17 cellular contexts compared by ENCODE assay signal in the genomic region with DNA sequence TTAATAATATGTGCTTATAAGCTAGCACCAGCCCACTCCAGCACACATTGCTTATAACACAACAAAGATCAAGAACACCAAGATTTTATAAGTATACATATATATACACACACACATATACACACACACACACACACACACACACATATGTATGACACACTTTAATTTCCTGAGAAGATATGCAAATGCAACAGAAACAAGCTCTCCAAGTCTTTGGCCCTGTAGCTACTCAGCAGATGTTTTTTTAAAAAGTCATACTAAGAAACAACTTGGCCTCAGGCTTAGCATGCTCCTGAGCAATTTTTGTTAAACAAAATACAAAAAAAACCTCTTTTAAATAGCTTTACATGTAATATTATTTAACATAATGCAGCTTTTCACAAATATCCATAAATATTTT. TPM values are rescaled to one million over a fixed set of nuclear protein-coding genes. Genes with fewer than 3 reads are reported as not detected.
DNase-seq lines count a peak whose midpoint lies in the region; ATAC-seq, FAIRE-seq and TF ChIP-seq lines count a peak whose summit lies in the region.
"Had no signal": no experiment of that assay in that cellular context is flagged by ENCODE, and none has a peak within 500 bp of the region (broad histone marks: within the 10 kb centered on the region; RNA-seq: fewer than 3 reads in every experiment).

No MANE protein-coding gene starts in this region.

- intact Hi-C loops in pancreas (cut with DNase I) (no loop called here), aorta (cut with DNase I) (no loop called here)

- H3K4me1 ChIP-seq in pancreas, result no peaks in the 10 kb centered on the region
- no peaks in the 10 kb centered on the region for H3K4me1 ChIP-seq in aorta (ENCODE audit: control insufficient read depth in 1 of 2, insufficient read depth in 2 of 2, low read length in 2 of 2)
- H3K4me1 ChIP-seq: BE2C had no signal

- H3K27ac ChIP-seq in pancreas, result no peak overlapping the region
- H3K27ac ChIP-seq in aorta (ENCODE audit: low read depth in 1 of 2, low read length in 2 of 2), result no peak overlapping the region
- H3K27ac ChIP-seq: A549, C4-2B, GM23248, HL-60 had no signal

- no peak overlapping the region for H3K27ac Mint-ChIP-seq in HFFc6

- H3K9me3 Mint-ChIP-seq in HFFc6, result no peaks in the 10 kb centered on the region

- no peaks in the 10 kb centered on the region for H3K36me3 ChIP-seq in bronchial epithelial cell (ENCODE audit: control insufficient read depth, insufficient read depth, low read length)
- no peaks in the 10 kb centered on the region for H3K36me3 ChIP-seq in pancreas
- no peaks in the 10 kb centered on the region for H3K36me3 ChIP-seq in aorta (ENCODE audit: control insufficient read depth in 1 of 2, insufficient read depth in 2 of 2, low read length in 1 of 2)
- H3K36me3 ChIP-seq: BE2C had no signal

- FAIRE-seq in bronchial epithelial cell (lab: Jason Lieb, UNC), result no peak
- FAIRE-seq in pancreas (lab: Jason Lieb, UNC), result peak; percentile 49
- FAIRE-seq: GM18507, H54, K562 had no signal

- ATAC-seq in pancreas (no peak), aorta (ENCODE audit: low FRiP score) (no peak)
- ATAC-seq: A549, K562 had no signal

- POLR2A ChIA-PET in GM10248 (lab: Yijun Ruan, JAX), result no interaction called here

- no peaks in the 10 kb centered on the region for H3K27me3 Mint-ChIP-seq in HFFc6 (ENCODE audit: insufficient read depth)

- no peak overlapping the region for H3K4me3 Mint-ChIP-seq in HFFc6

- CTCF ChIA-PET in GM10248 (lab: Yijun Ruan, JAX), result interaction anchor here (1.0 to 1.4 kb wide), 3 partner anchors 10 to 98 kb away, joined by 3 to 5 read pairs (median 5); a partner anchor contains a TSS

- no peaks in the 10 kb centered on the region for H3K27me3 ChIP-seq in bronchial epithelial cell (ENCODE audit: control insufficient read depth, insufficient read depth, low read length)
- no peaks in the 10 kb centered on the region for H3K27me3 ChIP-seq in pancreas
- no peaks in the 10 kb centered on the region for H3K27me3 ChIP-seq in aorta (ENCODE audit: control insufficient read depth in 1 of 2, insufficient read depth in 2 of 2, low read length in 1 of 2)
- H3K27me3 ChIP-seq: BE2C had no signal

- H3K4me1 Mint-ChIP-seq in HFFc6 (ENCODE audit: low read depth), result peaks cover 35% of the 10 kb centered on the region

- peak; percentile 45 for DNase-seq in HFFc6
- DNase-seq in bronchial epithelial cell (ENCODE audit: low read depth), result peak; percentile 50
- no peak for DNase-seq in pancreas
- DNase-seq in amniotic stem cell (lab: John Stamatoyannopoulos, UW), result no peak
- no peak for DNase-seq in aorta
- no peak for DNase-seq in GM10248 (ENCODE audit: extremely low spot score)
- DNase-seq: BE2C; CD4-positive, alpha-beta memory T cell; DMS79; GM23248 had no signal

- no peaks in the 10 kb centered on the region for H3K36me3 Mint-ChIP-seq in HFFc6 (ENCODE audit: low read depth)
- H3K36me3 Mint-ChIP-seq: CD4-positive, alpha-beta memory T cell had no signal

- H3K4me3 ChIP-seq in bronchial epithelial cell (ENCODE audit: low read depth, low read length) (no peak overlapping the region), pancreas (no peak overlapping the region), aorta (ENCODE audit: low read length in 2 of 2) (no peak overlapping the region)
- H3K4me3 ChIP-seq: A549, GM12878, GM23248, K562 had no signal

- TF ChIP-seq CTCF in HFFc6 (IDR thresholded peaks at IDR 0.05) (no peak), bronchial epithelial cell (IDR thresholded peaks at IDR 0.05; ENCODE audit: insufficient read depth, low read length, severe bottlenecking) (no peak), pancreas (IDR thresholded peaks at IDR 0.05) (no peak), GM10248 (IDR thresholded peaks at IDR 0.05; ENCODE audit: control extremely low read depth, extremely low read depth, low read depth, missing control alignments) (no peak)

- no peaks in the 10 kb centered on the region for H3K9me3 ChIP-seq in pancreas
- no peaks in the 10 kb centered on the region for H3K9me3 ChIP-seq in aorta (ENCODE audit: control insufficient read depth, low read length)
- H3K9me3 ChIP-seq: A549, BE2C had no signal

RNA-seq across cellular contexts. Expression of a gene that starts 11.1 kb away (rescaled TPM):
- under 1 TPM in 5 of 6 experiments, not detected in 1; 0.09 to 0.17 (median 0.12) TPM for total RNA-seq in HFFc6 (2021; fragmentation: NEBNext Ultra II Directional; extraction: Animal tissue kit (Norgen Biotek cat#: 25700))
- total RNA-seq in bronchial epithelial cell, result not detected in 2 replicates
- total RNA-seq in pancreas, result under 1 TPM in 1 of 6 donors, not detected in 5; 0.09 TPM
- not detected for polyA plus RNA-seq in pancreas
- total RNA-seq in aorta, result under 1 TPM; 0.29 to 0.36 TPM
- not detected for polyA plus RNA-seq in aorta
- total RNA-seq: CD4-positive, alpha-beta memory T cell; GM12878; K562 had no signal
- polyA plus RNA-seq: A549; CD4-positive, alpha-beta memory T cell; GM12878; K562 had no signal

Comparison
In these comparisons a context has a peak if more than half of its experiments do, and no peak if none do; other contexts are left out.
1. DNase-seq: peak in HFFc6 (single experiment) and bronchial epithelial cell (single experiment); none in pancreas (0 of 6), amniotic stem cell (single experiment), aorta (0 of 2) and GM10248 (single experiment).